In the genomic region with DNA sequence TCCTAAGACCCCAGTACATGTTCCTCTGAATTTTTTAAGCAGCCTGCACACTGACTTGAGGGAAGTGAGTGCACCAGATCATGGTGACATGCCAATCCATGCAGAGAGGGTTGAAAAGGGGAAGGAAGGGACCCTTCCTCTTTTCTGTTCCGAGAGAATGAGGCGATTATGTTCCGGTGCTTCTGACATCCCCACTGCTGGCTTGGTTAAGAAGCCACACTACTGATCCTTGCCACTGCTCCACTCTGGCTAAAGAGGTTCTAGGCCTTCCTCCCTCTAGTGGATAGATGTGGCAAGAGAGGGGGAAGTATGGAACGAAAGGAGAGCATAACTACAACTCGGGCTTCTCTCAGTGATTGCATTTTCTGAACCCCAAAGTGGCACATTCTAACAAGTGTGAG, we compare ENCODE assay signal across 8 cellular contexts. TPM values are rescaled to one million over a fixed set of nuclear protein-coding genes. Genes with fewer than 3 reads are reported as not detected.
DNase-seq lines count a peak whose midpoint lies in the region; ATAC-seq and TF ChIP-seq lines count a peak whose summit lies in the region.

No MANE protein-coding gene starts in this region.

- no peak overlapping the region for H3K4me3 ChIP-seq in ACC112 (ENCODE audit: low read depth, low read length)
- no peak overlapping the region for H3K4me3 ChIP-seq in fibroblast of the aortic adventitia (ENCODE audit: low read depth, low read length)

- peak; percentile 52 for TF ChIP-seq CTCF in GM10266 (IDR thresholded peaks at IDR 0.05; ENCODE audit: control insufficient read depth, insufficient read depth, low read depth, missing control alignments)
- TF ChIP-seq CTCF in fibroblast of the aortic adventitia (IDR thresholded peaks at IDR 0.05; ENCODE audit: insufficient read depth, low read length), result peak; percentile 88
- no peak for TF ChIP-seq CTCF in omental fat pad (IDR thresholded peaks at IDR 0.05)

- H3K79me2 ChIP-seq in ACC112 (ENCODE audit: control insufficient read depth, insufficient read depth, low read length, unreplicated experiment), result peaks cover 3% of the 10 kb centered on the region

- H3K27ac ChIP-seq in ACC112 (ENCODE audit: low read depth, low read length), result no peak overlapping the region

- H3K4me3 Mint-ChIP-seq in activated CD4-positive, alpha-beta T cell treated with anti-CD3 and anti-CD28 coated beads, Interleukin-2, amount 10 ng/mL, durations not matched to agents 7 days and 5 days, result no peak overlapping the region

- H3K27me3 Mint-ChIP-seq in activated CD4-positive, alpha-beta T cell treated with anti-CD3 and anti-CD28 coated beads, Interleukin-2, amount 10 ng/mL, durations not matched to agents 7 days and 5 days, result peaks cover 4% of the 10 kb centered on the region

- POLR2A ChIA-PET in activated CD4-positive, alpha-beta T cell treated with anti-CD3 and anti-CD28 coated beads, Interleukin-2, amount 10 ng/mL, durations not matched to agents 7 days and 5 days (lab: Charles Lee), result no interaction called here

- peak overlapping the region; percentile 46 for H3K27ac Mint-ChIP-seq in activated CD4-positive, alpha-beta T cell treated with anti-CD3 and anti-CD28 coated beads, Interleukin-2, amount 10 ng/mL, durations not matched to agents 7 days and 5 days

- no peaks in the 10 kb centered on the region for H3K36me3 ChIP-seq in ACC112 (ENCODE audit: insufficient read depth, low read length)

- H3K4me1 ChIP-seq in ACC112 (ENCODE audit: control insufficient read depth, insufficient read depth, low read length, unreplicated experiment), result peaks cover 20% of the 10 kb centered on the region

- peak overlapping the region; percentile 71 for H2AFZ ChIP-seq in ACC112 (ENCODE audit: low read length, unreplicated experiment)

- DNase-seq in GM10266 (ENCODE audit: extremely low spot score), result peak; percentile 74
- DNase-seq in NCI-H2196 (lab: John Stamatoyannopoulos, UW; ENCODE audit: unreplicated experiment), result peak; percentile 34
- DNase-seq in activated CD4-positive, alpha-beta T cell treated with anti-CD3 and anti-CD28 coated beads, Interleukin-2, amount 10 ng/mL, durations not matched to agents 7 days and 5 days, result peak; percentile 52
- DNase-seq in fibroblast of the aortic adventitia (ENCODE audit: low read depth), result peak; percentile 69
- DNase-seq in omental fat pad (ENCODE audit: low spot score), result no peak

- peaks cover 5% of the 10 kb centered on the region for H3K36me3 Mint-ChIP-seq in activated CD4-positive, alpha-beta T cell treated with anti-CD3 and anti-CD28 coated beads, Interleukin-2, amount 10 ng/mL, durations not matched to agents 7 days and 5 days (ENCODE audit: low read depth)

- peaks cover 36% of the 10 kb centered on the region for H3K4me1 Mint-ChIP-seq in activated CD4-positive, alpha-beta T cell treated with anti-CD3 and anti-CD28 coated beads, Interleukin-2, amount 10 ng/mL, durations not matched to agents 7 days and 5 days

- H3K9me3 Mint-ChIP-seq in activated CD4-positive, alpha-beta T cell treated with anti-CD3 and anti-CD28 coated beads, Interleukin-2, amount 10 ng/mL, durations not matched to agents 7 days and 5 days, result no peaks in the 10 kb centered on the region

- CTCF ChIA-PET in activated CD4-positive, alpha-beta T cell treated with anti-CD3 and anti-CD28 coated beads, Interleukin-2, amount 10 ng/mL, durations not matched to agents 7 days and 5 days (lab: Charles Lee), result interaction anchor here (1.0 to 2.0 kb wide), 7 partner anchors 10 to 53 kb away, joined by 3 to 8 read pairs (median 4); a partner anchor contains a TSS

- H3K27me3 ChIP-seq in ACC112 (ENCODE audit: insufficient read depth, low read length), result peaks cover 23% of the 10 kb centered on the region

- ATAC-seq in HG02852 (IDR thresholded peaks at IDR 0.05; ENCODE audit: unreplicated experiment) (peak; percentile 49), omental fat pad (ENCODE audit: low FRiP score) (peak; percentile 48), GM19324 (IDR thresholded peaks at IDR 0.05; ENCODE audit: low FRiP score, unreplicated experiment) (no peak)

RNA-seq across cellular contexts. Expression of a gene that starts 1.8 kb away (rescaled TPM):
- 10 to 100 TPM; 24.0 to 24.5 TPM for total RNA-seq in activated CD4-positive, alpha-beta T cell treated with anti-CD3 and anti-CD28 coated beads, Interleukin-2, amount 10 ng/mL, durations not matched to agents 7 days and 5 days
- 22.9 and 34.6 TPM in 2 replicates for total RNA-seq in fibroblast of the aortic adventitia (ENCODE audit: low replicate concordance)
- total RNA-seq in omental fat pad, result 10 to 100 TPM; 34.3 to 57.4 (median 41.6) TPM

RNA-seq across cellular contexts. Expression of a gene that starts 10.8 kb away (rescaled TPM):
- total RNA-seq in activated CD4-positive, alpha-beta T cell treated with anti-CD3 and anti-CD28 coated beads, Interleukin-2, amount 10 ng/mL, durations not matched to agents 7 days and 5 days, result 10 to 100 TPM; 58.0 to 71.2 TPM
- 30.4 and 104 TPM in 2 replicates for total RNA-seq in fibroblast of the aortic adventitia (ENCODE audit: low replicate concordance)
- total RNA-seq in omental fat pad, result 100 to 1,000 TPM in 1 of 4 donors, 10 to 100 TPM in 3; 79.0 to 117 (median 94.2) TPM

RNA-seq across cellular contexts. Expression of a gene that starts 38.3 kb away (rescaled TPM):
- 10 to 100 TPM; 68.3 to 72.2 TPM for total RNA-seq in activated CD4-positive, alpha-beta T cell treated with anti-CD3 and anti-CD28 coated beads, Interleukin-2, amount 10 ng/mL, durations not matched to agents 7 days and 5 days
- total RNA-seq in fibroblast of the aortic adventitia (ENCODE audit: low replicate concordance) (76.2 and 118 TPM in 2 replicates), omental fat pad (10 to 100 TPM; 69.2 to 75.8 (median 72.8) TPM)

RNA-seq across cellular contexts. Expression of a gene that starts 41.9 kb away (rescaled TPM):
- 10 to 100 TPM; 31.4 to 31.5 TPM for total RNA-seq in activated CD4-positive, alpha-beta T cell treated with anti-CD3 and anti-CD28 coated beads, Interleukin-2, amount 10 ng/mL, durations not matched to agents 7 days and 5 days
- total RNA-seq in fibroblast of the aortic adventitia (ENCODE audit: low replicate concordance) (22.2 and 29.6 TPM in 2 replicates), omental fat pad (10 to 100 TPM; 12.4 to 25.2 (median 20.8) TPM)

RNA-seq across cellular contexts. Expression of a gene that starts 57.4 kb away (rescaled TPM):
- total RNA-seq in activated CD4-positive, alpha-beta T cell treated with anti-CD3 and anti-CD28 coated beads, Interleukin-2, amount 10 ng/mL, durations not matched to agents 7 days and 5 days, result 10 to 100 TPM; 13.7 to 16.1 TPM
- 1.3 and 10.0 TPM in 2 replicates for total RNA-seq in fibroblast of the aortic adventitia (ENCODE audit: low replicate concordance)
- 1 to 10 TPM in 2 of 4 donors, under 1 TPM in 1, not detected in 1; 0.72 to 1.4 (median 1.2) TPM for total RNA-seq in omental fat pad

Comparison
In these comparisons a context has a peak if more than half of its experiments do, and no peak if none do; other contexts are left out.
1. CTCF ChIP-seq: peak in GM10266 (single experiment) and fibroblast of the aortic adventitia (single experiment); none in omental fat pad (0 of 3).